In the genomic region with DNA sequence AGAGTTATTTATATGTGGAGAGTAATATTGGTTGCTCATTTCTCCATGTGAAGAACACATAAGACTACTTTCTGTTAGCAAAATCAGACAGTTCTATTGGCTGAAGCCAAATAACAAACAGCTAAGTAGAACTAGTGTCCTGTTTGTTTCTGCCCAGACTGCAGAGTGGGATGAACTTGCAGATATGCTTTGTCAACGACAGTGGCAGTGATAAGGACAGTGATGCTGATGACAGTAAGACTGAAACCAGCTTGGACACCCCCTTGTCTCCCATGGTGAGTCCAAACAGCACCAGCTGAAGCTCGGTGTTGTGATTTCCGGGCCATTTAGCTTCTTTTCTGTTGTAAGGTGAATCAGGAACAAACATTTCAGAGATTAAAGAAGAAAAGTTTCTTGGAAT, we compare ENCODE assay signal across 18 cellular contexts. TPM values are rescaled to one million over a fixed set of nuclear protein-coding genes. Genes with fewer than 3 reads are reported as not detected.
DNase-seq lines count a peak whose midpoint lies in the region; ATAC-seq and TF ChIP-seq lines count a peak whose summit lies in the region.
"Had no signal": no experiment of that assay in that cellular context is flagged by ENCODE, and none has a peak within 500 bp of the region (broad histone marks: within the 10 kb centered on the region; RNA-seq: fewer than 3 reads in every experiment).

No MANE protein-coding gene starts in this region.

- DNase-seq in left cardiac atrium (no peak), left ventricle myocardium superior (no peak), NCI-H82 (lab: John Stamatoyannopoulos, UW) (no peak), NCI-H2081 treated with DMSO at 0.1 percent for 48 hours (lab: John Stamatoyannopoulos, UW) (no peak), RWPE1 (ENCODE audit: low spot score) (no peak)
- DNase-seq: activated CD4-positive, CD25-positive, alpha-beta regulatory T cell treated with anti-CD3 and anti-CD28 coated beads, Interleukin-2, amount 50 U/mL, for 72 hours; activated CD8-positive, alpha-beta memory T cell treated with anti-CD3 and anti-CD28 coated beads, Interleukin-2, amount 10 ng/mL, durations not matched to agents 7 days and 5 days; activated naive CD4-positive, alpha-beta T cell treated with anti-CD3 and anti-CD28 coated beads, Interleukin-2, amount 10 ng/mL, durations not matched to agents 7 days and 5 days; body of pancreas; esophagus squamous epithelium; NCI-H1436; NCI-H226; SJCRH30; stimulated activated CD4-positive, alpha-beta T cell treated with anti-CD3 and anti-CD28 coated beads, Interleukin-2, amount 100 ng/mL, for 48 hours had no signal

- no peak for TF ChIP-seq CTCF in RWPE1 (conservative IDR thresholded peaks at IDR 0.05; ENCODE audit: low read depth)

- intact Hi-C loops in left cardiac atrium (cut with DNase I) (loop anchor here in 1 of 2 donors (10.0 kb wide), 1 partner anchor 119 kb away; no protein-coding TSS in a partner anchor), left ventricle myocardium superior (cut with micrococcal nuclease) (no loop called here)

- POLR2A ChIA-PET in RWPE1 (lab: Yijun Ruan, JAX; ENCODE audit: low non-redundant PET), result no interaction called here

- no peak overlapping the region for H3K27ac ChIP-seq in RWPE1
- H3K27ac ChIP-seq: body of pancreas, C4-2B, esophagus squamous epithelium, SJCRH30 had no signal

- ATAC-seq in left cardiac atrium (peak; percentile 36 to 47), left ventricle myocardium superior (no peak), HG02678 (IDR thresholded peaks at IDR 0.05; ENCODE audit: unreplicated experiment) (peak; percentile 48), HG03565 (IDR thresholded peaks at IDR 0.05; ENCODE audit: unreplicated experiment) (peak; percentile 58), HG03175 (IDR thresholded peaks at IDR 0.05; ENCODE audit: unreplicated experiment) (no peak)
- ATAC-seq: activated CD8-positive, alpha-beta memory T cell treated with anti-CD3 and anti-CD28 coated beads, Interleukin-2, amount 10 ng/mL, durations not matched to agents 7 days and 5 days; body of pancreas had no signal

- CTCF ChIA-PET in RWPE1 (lab: Yijun Ruan, JAX), result interaction anchor here (0.6 to 2.9 kb wide), 5 partner anchors 24 to 120 kb away, joined by 4 to 10 read pairs (median 5); a partner anchor contains a TSS

RNA-seq across cellular contexts. Expression of a gene that starts 46.4 kb away (rescaled TPM):
- total RNA-seq in left cardiac atrium, result 10 to 100 TPM; 31.0 to 46.9 TPM
- total RNA-seq in left ventricle myocardium superior, result 56.3 TPM

Comparison
In these comparisons a context has a peak if more than half of its experiments do, and no peak if none do; other contexts are left out.
1. ATAC-seq: peak in left cardiac atrium (2 of 2), HG02678 (single experiment) and HG03565 (single experiment); none in left ventricle myocardium superior (single experiment) and HG03175 (single experiment).